18 cellular contexts compared by ENCODE assay signal in genomic region chr20:20799913-20800312, GRCh38.
"Had no signal": no experiment of that assay in that cellular context is flagged by ENCODE, and none has a peak within 500 bp of the region (broad histone marks: within the 10 kb centered on the region; RNA-seq: fewer than 3 reads in every experiment).

No MANE protein-coding gene starts in this region.

- H3K36me3 ChIP-seq: colonic mucosa, esophagus muscularis mucosa, heart right ventricle, left lung, lower lobe of right lung had no signal

- H3K4me1 ChIP-seq: colonic mucosa, esophagus muscularis mucosa, foreskin keratinocyte, left lung, lower lobe of right lung had no signal

- H3K4me3 ChIP-seq: colonic mucosa, dorsolateral prefrontal cortex, esophagus muscularis mucosa, heart right ventricle, left lung, lower lobe of right lung, mucosa of descending colon had no signal

- H3K27me3 ChIP-seq: colonic mucosa, foreskin keratinocyte, heart right ventricle, left lung had no signal

- H3K9me3 ChIP-seq: colonic mucosa, esophagus muscularis mucosa, heart right ventricle, left lung, lower lobe of right lung, mucosa of descending colon had no signal

- ATAC-seq: foreskin keratinocyte; left lung; left ventricle myocardium superior; lower lobe of right lung; mucosa of descending colon; naive thymus-derived CD8-positive, alpha-beta T cell had no signal

- DNase-seq: colonic mucosa; cortex of kidney; dorsolateral prefrontal cortex; effector CD4-positive, alpha-beta T cell; effector memory CD4-positive, alpha-beta T cell; foreskin keratinocyte; glutamatergic neuron; head of caudate nucleus; heart right ventricle; left cardiac atrium; left lung; left ventricle myocardium superior; lower lobe of right lung; mesenchymal stem cell; mucosa of descending colon; naive B cell; naive thymus-derived CD8-positive, alpha-beta T cell had no signal

- H3K27ac ChIP-seq: colonic mucosa, dorsolateral prefrontal cortex, esophagus muscularis mucosa, foreskin keratinocyte, heart right ventricle, left lung, lower lobe of right lung had no signal
